8 cellular contexts compared by ENCODE assay signal in the genomic region with DNA sequence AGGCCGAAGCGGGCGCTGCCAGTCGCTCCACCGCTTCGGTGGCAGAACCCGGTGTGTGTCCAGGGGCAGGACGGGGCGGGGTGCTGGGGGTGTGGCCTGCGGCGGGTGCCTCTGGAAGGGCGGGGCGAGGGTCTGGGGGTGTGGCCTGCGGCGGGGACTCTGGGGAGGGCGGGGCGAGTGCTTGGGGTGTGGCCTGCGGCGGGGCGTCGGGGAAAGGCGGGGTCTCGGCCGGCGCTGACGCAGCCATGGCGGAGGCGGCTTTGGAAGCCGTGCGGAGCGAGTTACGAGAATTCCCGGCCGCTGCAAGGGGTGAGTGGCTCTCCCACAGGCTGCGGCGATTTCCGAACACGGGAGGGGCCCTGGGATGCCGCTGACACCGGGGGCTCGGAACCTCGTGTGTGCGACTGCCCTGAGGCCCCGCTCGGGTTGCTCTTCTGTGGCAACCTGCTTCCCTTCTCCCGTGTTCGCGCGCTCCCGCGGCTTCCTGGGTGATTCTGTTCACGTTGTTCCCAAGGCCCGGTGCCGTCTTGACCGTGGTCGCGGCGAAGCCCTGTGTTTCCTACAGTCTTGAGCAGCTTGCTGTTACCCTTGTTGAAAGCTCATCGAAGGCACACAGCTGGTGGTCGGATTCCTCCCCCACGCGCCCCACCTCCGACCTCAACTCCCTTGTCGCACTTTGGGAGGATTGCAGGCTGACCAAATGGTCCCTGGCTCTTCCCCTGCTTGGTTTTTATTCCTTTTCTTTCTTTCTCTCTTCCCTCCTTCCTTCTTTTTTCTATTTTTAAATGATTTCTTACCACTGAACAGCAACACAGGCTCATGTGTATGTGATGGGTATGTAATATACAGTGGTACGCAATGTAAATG. TPM values are rescaled to one million over a fixed set of nuclear protein-coding genes. Genes with fewer than 3 reads are reported as not detected.
A peak's percentile ranks its signal among the peaks of the same experiment; 100 is the strongest.
DNase-seq lines count a peak whose midpoint lies in the region; ATAC-seq and TF ChIP-seq lines count a peak whose summit lies in the region.

A gene (plus strand): TSS at position 213 of the 867 bp plus-strand sequence. CDS start 33 bp downstream, at position 246.

- no peaks in the 10 kb centered on the region for H3K27me3 ChIP-seq in CD4-positive, CD25-positive, alpha-beta regulatory T cell (ENCODE audit: control insufficient read depth, insufficient read depth, low read length)

- H3K27ac ChIP-seq in CD4-positive, CD25-positive, alpha-beta regulatory T cell (ENCODE audit: insufficient read depth, low read length, poor library complexity, severe bottlenecking) = peak within 1 kb of the TSS; percentile 74
- no peak within 1 kb of the TSS for H3K27ac ChIP-seq in OCI-LY7 (ENCODE audit: low read depth, low read length, poor library complexity, severe bottlenecking)

- peaks cover 0 to 2% (median 0%) of the 10 kb centered on the region in 7 donors for H3K9me3 Mint-ChIP-seq in CD4-positive, CD25-positive, alpha-beta regulatory T cell

- ATAC-seq in CD4-positive, CD25-positive, alpha-beta regulatory T cell (ENCODE audit: low read depth in 2 of 2) = peak; percentile 92 to 95
- ATAC-seq in GM19438 (IDR thresholded peaks at IDR 0.05; ENCODE audit: low read depth, unreplicated experiment) = peak; percentile 66

- no TSS peak for BruUV-seq in OCI-LY7 (replicated peaks; lab: Mats Ljungman, UMichigan)

- no peaks in the 10 kb centered on the region for H3K9me3 ChIP-seq in CD4-positive, CD25-positive, alpha-beta regulatory T cell (ENCODE audit: control insufficient read depth in 2 of 2, low read length in 2 of 2)
- no peaks in the 10 kb centered on the region for H3K9me3 ChIP-seq in OCI-LY7 (ENCODE audit: low read length)

- TF ChIP-seq CTCF in OCI-LY7 (conservative IDR thresholded peaks at IDR 0.05; ENCODE audit: low read length) (no peak), epithelial cell of esophagus (IDR thresholded peaks at IDR 0.05; ENCODE audit: insufficient read depth, low read depth, low read length, missing control alignments) (no peak)

- H4K20me1 ChIP-seq in OCI-LY7 (ENCODE audit: insufficient read depth, low read length) = no peaks in the 10 kb centered on the region

- CTCF ChIA-PET in OCI-LY7 (lab: Charles Lee; ENCODE audit: unreplicated experiment) = no interaction called here

- peak; percentile 88 to 93 (median 91) for DNase-seq in CD4-positive, CD25-positive, alpha-beta regulatory T cell
- peak; percentile 91 for DNase-seq in HT-29 (ENCODE audit: low spot score)
- peak; percentile 89 for DNase-seq in OCI-LY7 (ENCODE audit: low spot score)
- DNase-seq in activated T-cell treated with anti-CD3 and anti-CD28 coated beads for 24 hours (ENCODE audit: low read depth) = peak; percentile 92
- DNase-seq in epithelial cell of esophagus (ENCODE audit: low read depth) = peak; percentile 92
- peak; percentile 94 for DNase-seq in mucosa of gallbladder (ENCODE audit: low spot score)
- DNase-seq in stimulated activated CD8-positive, alpha-beta memory T cell treated with anti-CD3 and anti-CD28 coated beads, Interleukin-4, amount 100 ng/mL, for 1 hour (ENCODE audit: low read depth in 2 of 2, low spot score in 1 of 2) = peak; percentile 94 to 96

- H3K27me3 Mint-ChIP-seq in CD4-positive, CD25-positive, alpha-beta regulatory T cell = peaks cover 5% of the 10 kb centered on the region

- H3K4me1 Mint-ChIP-seq in CD4-positive, CD25-positive, alpha-beta regulatory T cell = peaks cover 9 to 54% (median 32%) of the 10 kb centered on the region in 4 donors

- no peaks in the 10 kb centered on the region for H3K9me2 ChIP-seq in OCI-LY7 (ENCODE audit: insufficient read depth, low read length)

- H3K4me3 Mint-ChIP-seq in CD4-positive, CD25-positive, alpha-beta regulatory T cell = peak within 1 kb of the TSS; percentile 92 to 99 (median 94)

- peaks cover 11% of the 10 kb centered on the region for H3K36me3 Mint-ChIP-seq in CD4-positive, CD25-positive, alpha-beta regulatory T cell

- H3K79me2 ChIP-seq in OCI-LY7 (ENCODE audit: insufficient read depth, low read depth, low read length) = no peaks in the 10 kb centered on the region

- POLR2A ChIA-PET in OCI-LY7 (lab: Charles Lee) = no interaction called here

- peak within 1 kb of the TSS; percentile 89 for H3K4me3 ChIP-seq in CD4-positive, CD25-positive, alpha-beta regulatory T cell (ENCODE audit: low read depth, low read length)
- H3K4me3 ChIP-seq in OCI-LY7 (ENCODE audit: low read depth, low read length, poor library complexity, severe bottlenecking) = peak within 1 kb of the TSS; percentile 84
- peak within 1 kb of the TSS; percentile 80 for H3K4me3 ChIP-seq in epithelial cell of esophagus (ENCODE audit: low read length)

- intact Hi-C loops in OCI-LY7 (cut with micrococcal nuclease; ENCODE audit: unreplicated experiment) = loop anchor here (5.0 kb wide), 1 partner anchor 74 kb away; no protein-coding TSS in a partner anchor

- H3K4me1 ChIP-seq in CD4-positive, CD25-positive, alpha-beta regulatory T cell (ENCODE audit: control insufficient read depth, insufficient read depth, low read length, poor library complexity, severe bottlenecking) = peaks cover 56% of the 10 kb centered on the region
- H3K4me1 ChIP-seq in OCI-LY7 (ENCODE audit: insufficient read depth, low read length, poor library complexity, severe bottlenecking) = peaks cover 23% of the 10 kb centered on the region

- H3K27ac Mint-ChIP-seq in CD4-positive, CD25-positive, alpha-beta regulatory T cell = peak within 1 kb of the TSS; percentile 45 to 96 (median 91)

- H3K4me2 ChIP-seq in OCI-LY7 (ENCODE audit: low read length) = peak within 1 kb of the TSS; percentile 89

- H2AFZ ChIP-seq in OCI-LY7 (ENCODE audit: low read length) = peak within 1 kb of the TSS; percentile 81

- H3K36me3 ChIP-seq in CD4-positive, CD25-positive, alpha-beta regulatory T cell (ENCODE audit: control insufficient read depth, insufficient read depth, low read length) = peaks cover 8% of the 10 kb centered on the region
- H3K36me3 ChIP-seq in OCI-LY7 (ENCODE audit: insufficient read depth, low read length) = no peaks in the 10 kb centered on the region; the same call in 1 of the 2 replicates

RNA-seq across cellular contexts. Expression of the gene that starts here (rescaled TPM):
- 42.2 TPM for total RNA-seq in CD4-positive, CD25-positive, alpha-beta regulatory T cell
- polyA plus RNA-seq in CD4-positive, CD25-positive, alpha-beta regulatory T cell = 10 to 100 TPM; 17.0 to 26.1 (median 24.5) TPM
- 14.1 and 16.2 TPM in 2 replicates for total RNA-seq in HT-29 (2014; rRNA removed; shearing (Covaris generic))
- total RNA-seq in OCI-LY7 (2014; rRNA removed; shearing (Covaris generic)) = 3.0 and 5.4 TPM in 2 replicates
- total RNA-seq in OCI-LY7 (2022) = 14.1 and 16.0 TPM in 2 replicates
- 21.0 TPM for total RNA-seq in mucosa of gallbladder
